ENCODE assay signal across 1 cellular context in the genomic region with DNA sequence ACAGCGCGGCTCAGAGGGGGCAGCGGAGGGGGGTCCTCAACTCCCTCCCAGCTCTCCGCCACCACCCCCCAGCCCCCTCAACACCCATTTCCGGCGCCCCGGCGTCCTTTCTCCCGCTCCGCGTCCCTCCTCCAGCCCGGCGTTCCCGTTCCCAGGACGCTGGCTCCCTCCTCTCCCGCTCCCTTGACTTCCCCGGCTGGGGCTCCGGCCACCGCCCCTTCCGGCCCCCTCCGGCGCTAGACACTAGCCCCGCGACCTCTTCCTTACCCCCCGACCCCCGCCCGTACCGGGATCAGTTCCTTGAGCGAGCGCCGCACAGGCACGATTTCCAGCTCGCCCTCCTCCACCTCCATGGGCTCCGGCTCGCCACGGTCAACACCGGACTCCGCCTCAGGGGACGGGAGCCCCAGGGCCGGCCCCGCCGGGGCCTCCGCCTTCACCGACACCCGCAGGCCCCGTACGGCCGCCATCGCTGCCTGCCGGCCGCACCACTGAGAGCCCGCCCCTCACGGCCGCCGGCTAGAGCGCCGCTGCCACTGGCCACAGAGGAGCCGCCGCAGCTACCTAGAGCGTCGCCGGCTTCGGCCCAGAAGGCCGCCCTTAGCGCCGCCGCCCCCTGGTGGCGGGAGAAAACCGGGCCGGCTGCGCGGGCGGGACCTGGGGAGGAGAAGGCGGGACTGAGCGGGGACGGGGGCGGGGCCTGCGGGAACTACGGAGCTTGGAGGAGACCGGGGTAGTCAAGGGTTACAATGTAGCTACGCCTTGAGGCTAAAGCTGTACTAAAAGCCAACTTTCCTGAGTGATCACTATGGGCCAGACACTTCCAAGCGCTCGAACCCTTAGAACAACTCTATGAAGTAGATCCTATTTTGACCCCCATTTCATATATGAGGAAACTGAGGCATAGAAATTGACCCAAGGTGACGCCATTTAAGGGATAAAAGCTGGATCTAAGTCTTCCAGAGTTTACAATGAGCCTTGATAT.
A peak's percentile ranks its signal among the peaks of the same experiment; 100 is the strongest.
TF ChIP-seq lines count a peak whose summit lies in the region.

A gene with protein sequence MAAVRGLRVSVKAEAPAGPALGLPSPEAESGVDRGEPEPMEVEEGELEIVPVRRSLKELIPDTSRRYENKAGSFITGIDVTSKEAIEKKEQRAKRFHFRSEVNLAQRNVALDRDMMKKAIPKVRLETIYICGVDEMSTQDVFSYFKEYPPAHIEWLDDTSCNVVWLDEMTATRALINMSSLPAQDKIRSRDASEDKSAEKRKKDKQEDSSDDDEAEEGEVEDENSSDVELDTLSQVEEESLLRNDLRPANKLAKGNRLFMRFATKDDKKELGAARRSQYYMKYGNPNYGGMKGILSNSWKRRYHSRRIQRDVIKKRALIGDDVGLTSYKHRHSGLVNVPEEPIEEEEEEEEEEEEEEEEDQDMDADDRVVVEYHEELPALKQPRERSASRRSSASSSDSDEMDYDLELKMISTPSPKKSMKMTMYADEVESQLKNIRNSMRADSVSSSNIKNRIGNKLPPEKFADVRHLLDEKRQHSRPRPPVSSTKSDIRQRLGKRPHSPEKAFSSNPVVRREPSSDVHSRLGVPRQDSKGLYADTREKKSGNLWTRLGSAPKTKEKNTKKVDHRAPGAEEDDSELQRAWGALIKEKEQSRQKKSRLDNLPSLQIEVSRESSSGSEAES (minus strand): TSS at position 493 of the 985 bp plus-strand sequence. CDS start 23 bp downstream, at position 470.

TF ChIP-seq in HepG2, 621 proteins besides CTCF, POLR2A, EP300 and RAD21 (continues in another document):
- TF ChIP-seq FOXK1 (CRISPR knock-in tag; IDR thresholded peaks at IDR 0.05; ENCODE audit: borderline replicate concordance, low read depth) (peak; percentile 87; the same call in 1 of the 2 replicates), HOXA5 (CRISPR knock-in tag; IDR thresholded peaks at IDR 0.05) (peak; percentile 58; the same call in 1 of the 2 replicates), NFATC3 (CRISPR knock-in tag; IDR thresholded peaks at IDR 0.05) (peak; percentile 85; the same call in 1 of the 2 replicates), ZNF557 (CRISPR knock-in tag; IDR thresholded peaks at IDR 0.05) (no peak), JUND (CRISPR knock-in tag; IDR thresholded peaks at IDR 0.05) (no peak), STAT5B (CRISPR knock-in tag; IDR thresholded peaks at IDR 0.05) (no peak), CEBPG (CRISPR knock-in tag; IDR thresholded peaks at IDR 0.05) (no peak; the same call in 1 of the 2 replicates), ZFYVE20 (CRISPR knock-in tag; IDR thresholded peaks at IDR 0.05; ENCODE audit: borderline replicate concordance, low read depth) (no peak), HMG20B (CRISPR knock-in tag; conservative IDR thresholded peaks at IDR 0.05) (no peak), ZNF484 (CRISPR knock-in tag; IDR thresholded peaks at IDR 0.05; ENCODE audit: borderline replicate concordance, low read depth) (no peak), CBX5 (CRISPR knock-in tag; IDR thresholded peaks at IDR 0.05; ENCODE audit: borderline replicate concordance) (peak; percentile 40; the same call in 1 of the 2 replicates), TOE1 (CRISPR knock-in tag; IDR thresholded peaks at IDR 0.05) (no peak), CHD2 (IDR thresholded peaks at IDR 0.05; ENCODE audit: low read depth, low read length) (peak; percentile 28; the same call in 1 of the 2 replicates), ZNF674 (CRISPR knock-in tag; IDR thresholded peaks at IDR 0.05; ENCODE audit: low read depth) (no peak), ZNF616 (CRISPR knock-in tag; IDR thresholded peaks at IDR 0.05; ENCODE audit: low read depth) (no peak), ZNF567 (CRISPR knock-in tag; IDR thresholded peaks at IDR 0.05; ENCODE audit: borderline replicate concordance) (no peak), NR2F1 (CRISPR knock-in tag; IDR thresholded peaks at IDR 0.05) (0 out of 4 replicates have a peak, but pooled peaks of 1 of the 2 experiments have one; percentile 31), SNAI1 (CRISPR knock-in tag; IDR thresholded peaks at IDR 0.05; ENCODE audit: borderline replicate concordance) (0 out of 2 replicates have a peak, but pooled peaks have one; percentile 37), ZNF776 (CRISPR knock-in tag; IDR thresholded peaks at IDR 0.05) (peak; percentile 52; the same call in 1 of the 2 replicates), ZNF264 (CRISPR knock-in tag; IDR thresholded peaks at IDR 0.05) (no peak), ZNF383 (CRISPR knock-in tag; IDR thresholded peaks at IDR 0.05; ENCODE audit: borderline replicate concordance) (no peak), ZFP37 (CRISPR knock-in tag; IDR thresholded peaks at IDR 0.05; ENCODE audit: borderline replicate concordance) (no peak), REXO4 (CRISPR knock-in tag; IDR thresholded peaks at IDR 0.05; ENCODE audit: borderline replicate concordance) (no peak), CAMTA2 (CRISPR knock-in tag; IDR thresholded peaks at IDR 0.05; ENCODE audit: borderline replicate concordance) (peak; percentile 90; the same call in 1 of the 2 replicates), ZSCAN30 (CRISPR knock-in tag; IDR thresholded peaks at IDR 0.05) (peak; percentile 83; the same call in 1 of the 2 replicates), HOXA3 (CRISPR knock-in tag; IDR thresholded peaks at IDR 0.05) (peak; percentile 96), ZNF549 (CRISPR knock-in tag; IDR thresholded peaks at IDR 0.05) (no peak), ZFP90 (CRISPR knock-in tag; IDR thresholded peaks at IDR 0.05; ENCODE audit: borderline replicate concordance) (no peak; the same call in 1 of the 2 replicates), ZNF572 (CRISPR knock-in tag; IDR thresholded peaks at IDR 0.05) (0 out of 2 replicates have a peak, but pooled peaks have one; percentile 48), PATZ1 (CRISPR knock-in tag; IDR thresholded peaks at IDR 0.05) (peak; percentile 54), GMEB2 (CRISPR knock-in tag; IDR thresholded peaks at IDR 0.05; ENCODE audit: low read depth) (no peak), IKZF5 (CRISPR knock-in tag; IDR thresholded peaks at IDR 0.05) (peak; percentile 84; the same call in 1 of the 2 replicates), SNRNP70 (IDR thresholded peaks at IDR 0.05; ENCODE audit: low read depth, low read length) (no peak), SIN3A (IDR thresholded peaks at IDR 0.05; ENCODE audit: borderline replicate concordance, low read depth, low read length) (no peak), ELF1 (CRISPR knock-in tag; IDR thresholded peaks at IDR 0.05) (peak; percentile 35; the same call in 1 of the 2 replicates), ZNF720 (CRISPR knock-in tag; IDR thresholded peaks at IDR 0.05) (no peak), HIVEP1 (CRISPR knock-in tag; IDR thresholded peaks at IDR 0.05) (peak; percentile 46; the same call in 1 of the 2 replicates), SYNCRIP (IDR thresholded peaks at IDR 0.05; ENCODE audit: insufficient read depth, low read depth, low read length) (no peak), MAFG (CRISPR knock-in tag; IDR thresholded peaks at IDR 0.05) (no peak; the same call in 1 of the 2 replicates)
- TF ChIP-seq, protein P1, sequence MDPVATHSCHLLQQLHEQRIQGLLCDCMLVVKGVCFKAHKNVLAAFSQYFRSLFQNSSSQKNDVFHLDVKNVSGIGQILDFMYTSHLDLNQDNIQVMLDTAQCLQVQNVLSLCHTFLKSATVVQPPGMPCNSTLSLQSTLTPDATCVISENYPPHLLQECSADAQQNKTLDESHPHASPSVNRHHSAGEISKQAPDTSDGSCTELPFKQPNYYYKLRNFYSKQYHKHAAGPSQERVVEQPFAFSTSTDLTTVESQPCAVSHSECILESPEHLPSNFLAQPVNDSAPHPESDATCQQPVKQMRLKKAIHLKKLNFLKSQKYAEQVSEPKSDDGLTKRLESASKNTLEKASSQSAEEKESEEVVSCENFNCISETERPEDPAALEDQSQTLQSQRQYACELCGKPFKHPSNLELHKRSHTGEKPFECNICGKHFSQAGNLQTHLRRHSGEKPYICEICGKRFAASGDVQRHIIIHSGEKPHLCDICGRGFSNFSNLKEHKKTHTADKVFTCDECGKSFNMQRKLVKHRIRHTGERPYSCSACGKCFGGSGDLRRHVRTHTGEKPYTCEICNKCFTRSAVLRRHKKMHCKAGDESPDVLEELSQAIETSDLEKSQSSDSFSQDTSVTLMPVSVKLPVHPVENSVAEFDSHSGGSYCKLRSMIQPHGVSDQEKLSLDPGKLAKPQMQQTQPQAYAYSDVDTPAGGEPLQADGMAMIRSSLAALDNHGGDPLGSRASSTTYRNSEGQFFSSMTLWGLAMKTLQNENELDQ (CRISPR knock-in tag; IDR thresholded peaks at IDR 0.05; ENCODE audit: borderline replicate concordance) = no peak
- TF ChIP-seq, protein P2, sequence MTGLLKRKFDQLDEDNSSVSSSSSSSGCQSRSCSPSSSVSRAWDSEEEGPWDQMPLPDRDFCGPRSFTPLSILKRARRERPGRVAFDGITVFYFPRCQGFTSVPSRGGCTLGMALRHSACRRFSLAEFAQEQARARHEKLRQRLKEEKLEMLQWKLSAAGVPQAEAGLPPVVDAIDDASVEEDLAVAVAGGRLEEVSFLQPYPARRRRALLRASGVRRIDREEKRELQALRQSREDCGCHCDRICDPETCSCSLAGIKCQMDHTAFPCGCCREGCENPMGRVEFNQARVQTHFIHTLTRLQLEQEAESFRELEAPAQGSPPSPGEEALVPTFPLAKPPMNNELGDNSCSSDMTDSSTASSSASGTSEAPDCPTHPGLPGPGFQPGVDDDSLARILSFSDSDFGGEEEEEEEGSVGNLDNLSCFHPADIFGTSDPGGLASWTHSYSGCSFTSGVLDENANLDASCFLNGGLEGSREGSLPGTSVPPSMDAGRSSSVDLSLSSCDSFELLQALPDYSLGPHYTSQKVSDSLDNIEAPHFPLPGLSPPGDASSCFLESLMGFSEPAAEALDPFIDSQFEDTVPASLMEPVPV (CRISPR knock-in tag; IDR thresholded peaks at IDR 0.05) = peak; percentile 69
- TF ChIP-seq, protein P3, sequence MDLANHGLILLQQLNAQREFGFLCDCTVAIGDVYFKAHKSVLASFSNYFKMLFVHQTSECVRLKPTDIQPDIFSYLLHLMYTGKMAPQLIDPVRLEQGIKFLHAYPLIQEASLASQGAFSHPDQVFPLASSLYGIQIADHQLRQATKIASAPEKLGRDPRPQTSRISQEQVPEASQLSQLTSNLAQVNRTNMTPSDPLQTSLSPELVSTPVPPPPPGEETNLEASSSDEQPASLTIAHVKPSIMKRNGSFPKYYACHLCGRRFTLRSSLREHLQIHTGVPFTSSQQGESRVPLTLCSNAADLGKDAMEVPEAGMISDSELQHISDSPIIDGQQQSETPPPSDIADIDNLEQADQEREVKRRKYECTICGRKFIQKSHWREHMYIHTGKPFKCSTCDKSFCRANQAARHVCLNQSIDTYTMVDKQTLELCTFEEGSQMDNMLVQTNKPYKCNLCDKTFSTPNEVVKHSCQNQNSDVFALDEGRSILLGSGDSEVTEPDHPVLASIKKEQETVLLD (CRISPR knock-in tag; IDR thresholded peaks at IDR 0.05; ENCODE audit: low read depth) = peak; percentile 90; the same call in 1 of the 2 replicates
- TF ChIP-seq, protein P4, sequence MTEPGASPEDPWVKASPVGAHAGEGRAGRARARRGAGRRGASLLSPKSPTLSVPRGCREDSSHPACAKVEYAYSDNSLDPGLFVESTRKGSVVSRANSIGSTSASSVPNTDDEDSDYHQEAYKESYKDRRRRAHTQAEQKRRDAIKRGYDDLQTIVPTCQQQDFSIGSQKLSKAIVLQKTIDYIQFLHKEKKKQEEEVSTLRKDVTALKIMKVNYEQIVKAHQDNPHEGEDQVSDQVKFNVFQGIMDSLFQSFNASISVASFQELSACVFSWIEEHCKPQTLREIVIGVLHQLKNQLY (CRISPR knock-in tag; IDR thresholded peaks at IDR 0.05) = no peak
